In genomic region chr1:24635195-24635843, GRCh38 we compare ENCODE assay signal across 8 cellular contexts. TPM values are rescaled to one million over a fixed set of nuclear protein-coding genes. Genes with fewer than 3 reads are reported as not detected.
DNase-seq lines count a peak whose midpoint lies in the region; ATAC-seq and TF ChIP-seq lines count a peak whose summit lies in the region.

No MANE protein-coding gene starts in this region.

- DNase-seq in EH (ENCODE audit: low read depth) (peak; percentile 77), OCI-LY7 (ENCODE audit: low spot score) (peak; percentile 86), chondrocyte (ENCODE audit: low spot score) (no peak), right lobe of liver (no peak), T-helper 9 cell (no peak)

- no TSS peak for BruUV-seq in OCI-LY7 (replicated peaks; lab: Mats Ljungman, UMichigan)

- H3K4me1 ChIP-seq in OCI-LY7 (ENCODE audit: insufficient read depth, low read length, poor library complexity, severe bottlenecking) (peaks cover 4% of the 10 kb centered on the region), right lobe of liver (peaks cover 0 to 4% (median 0%) of the 10 kb centered on the region in 4 donors)

- CTCF ChIA-PET in OCI-LY7 (lab: Charles Lee; ENCODE audit: unreplicated experiment), result no interaction called here

- H4K20me1 ChIP-seq in OCI-LY7 (ENCODE audit: insufficient read depth, low read length), result no peaks in the 10 kb centered on the region

- POLR2A ChIA-PET in OCI-LY7 (lab: Charles Lee), result interaction anchor here (0.7 to 1.2 kb wide), 3 partner anchors 45 to 171 kb away, joined by 3 to 5 read pairs (median 3); no protein-coding TSS in a partner anchor

- no peaks in the 10 kb centered on the region for H3K9me3 ChIP-seq in OCI-LY7 (ENCODE audit: low read length)
- no peaks in the 10 kb centered on the region for H3K9me3 ChIP-seq in right lobe of liver

- TF ChIP-seq POLR2A in right lobe of liver (IDR thresholded peaks at IDR 0.05), result no peak

- H3K4me3 Mint-ChIP-seq in chondrocyte (ENCODE audit: unreplicated experiment), result no peak overlapping the region

- no peaks in the 10 kb centered on the region for H3K36me3 Mint-ChIP-seq in chondrocyte (ENCODE audit: low read depth)

- H3K9me2 ChIP-seq in OCI-LY7 (ENCODE audit: insufficient read depth, low read length), result no peaks in the 10 kb centered on the region

- H2AFZ ChIP-seq in OCI-LY7 (ENCODE audit: low read length), result no peak overlapping the region

- ATAC-seq in right lobe of liver (peak; percentile 86 to 91 (median 88)), HG03571 (IDR thresholded peaks at IDR 0.05; ENCODE audit: unreplicated experiment) (no peak), HG03457 (IDR thresholded peaks at IDR 0.05; ENCODE audit: unreplicated experiment) (no peak)

- intact Hi-C loops in OCI-LY7 (cut with micrococcal nuclease; ENCODE audit: unreplicated experiment), result loop anchor here (1.0 to 5.0 kb wide), 5 partner anchors 43 to 437 kb away; partner anchors contain the start of gene NIPAL3
- intact Hi-C loops in right lobe of liver (cut with DNase I), result loop anchor here in 1 of 2 donors (10.0 kb wide), 1 partner anchor 81 kb away; the partner anchor contains the start of gene NCMAP

- H3K4me3 ChIP-seq in OCI-LY7 (ENCODE audit: low read depth, low read length, poor library complexity, severe bottlenecking) (no peak overlapping the region), right lobe of liver (no peak overlapping the region)

- H3K9me3 Mint-ChIP-seq in chondrocyte (ENCODE audit: low read depth), result no peaks in the 10 kb centered on the region

- H3K4me1 Mint-ChIP-seq in chondrocyte (ENCODE audit: low read depth), result peaks cover 3% of the 10 kb centered on the region

- H3K27me3 ChIP-seq in right lobe of liver, result no peaks in the 10 kb centered on the region

- H3K27me3 Mint-ChIP-seq in chondrocyte (ENCODE audit: low read depth), result peaks cover 7% of the 10 kb centered on the region

- H3K27ac Mint-ChIP-seq in chondrocyte (ENCODE audit: unreplicated experiment), result no peak overlapping the region

- no peaks in the 10 kb centered on the region for H3K79me2 ChIP-seq in OCI-LY7 (ENCODE audit: insufficient read depth, low read depth, low read length)

- 17% methylated on average over 4 of the region's 4 CpGs for WGBS in right lobe of liver (ENCODE audit: insufficient coverage, low coverage, low lambda C conversion rate, missing lambda C conversion rate)

- H3K27ac ChIP-seq in OCI-LY7 (ENCODE audit: low read depth, low read length, poor library complexity, severe bottlenecking) (no peak overlapping the region), right lobe of liver (no peak overlapping the region)

- TF ChIP-seq CTCF in LNCAP (IDR thresholded peaks at IDR 0.05) (peak; percentile 51; the same call in 1 of the 2 replicates), OCI-LY7 (conservative IDR thresholded peaks at IDR 0.05; ENCODE audit: low read length) (peak; percentile 97), chondrocyte (IDR thresholded peaks at IDR 0.05) (peak; percentile 89), right lobe of liver (IDR thresholded peaks at IDR 0.05) (peak; percentile 59 to 72 (median 64))

- H3K36me3 ChIP-seq in OCI-LY7 (ENCODE audit: insufficient read depth, low read length), result no peaks in the 10 kb centered on the region
- no peaks in the 10 kb centered on the region for H3K36me3 ChIP-seq in right lobe of liver

- no peak overlapping the region for H3K4me2 ChIP-seq in OCI-LY7 (ENCODE audit: low read length)

RNA-seq across cellular contexts. Expression of gene SRRM1, which starts 7.8 kb away (rescaled TPM):
- 72.5 and 78.5 TPM in 2 replicates for total RNA-seq in OCI-LY7 (2014; rRNA removed; shearing (Covaris generic))
- total RNA-seq in OCI-LY7 (2022) (251 and 258 TPM in 2 replicates), chondrocyte (93.0 to 120 TPM (median 93.2 TPM) in 3 replicates), right lobe of liver (10 to 100 TPM; 41.1 to 52.0 (median 44.9) TPM)

Comparison
In these comparisons a context has a peak if more than half of its experiments do, and no peak if none do; other contexts are left out.
1. DNase-seq: peak in EH (single experiment) and OCI-LY7 (single experiment); none in chondrocyte (single experiment), right lobe of liver (0 of 3) and T-helper 9 cell (single experiment).
2. ATAC-seq: peak in right lobe of liver (4 of 4); none in HG03571 (single experiment) and HG03457 (single experiment).
3. Peak in every context shown above with its lines, with median percentiles within 50 percentile points of each other: CTCF ChIP-seq.